In the genomic region with DNA sequence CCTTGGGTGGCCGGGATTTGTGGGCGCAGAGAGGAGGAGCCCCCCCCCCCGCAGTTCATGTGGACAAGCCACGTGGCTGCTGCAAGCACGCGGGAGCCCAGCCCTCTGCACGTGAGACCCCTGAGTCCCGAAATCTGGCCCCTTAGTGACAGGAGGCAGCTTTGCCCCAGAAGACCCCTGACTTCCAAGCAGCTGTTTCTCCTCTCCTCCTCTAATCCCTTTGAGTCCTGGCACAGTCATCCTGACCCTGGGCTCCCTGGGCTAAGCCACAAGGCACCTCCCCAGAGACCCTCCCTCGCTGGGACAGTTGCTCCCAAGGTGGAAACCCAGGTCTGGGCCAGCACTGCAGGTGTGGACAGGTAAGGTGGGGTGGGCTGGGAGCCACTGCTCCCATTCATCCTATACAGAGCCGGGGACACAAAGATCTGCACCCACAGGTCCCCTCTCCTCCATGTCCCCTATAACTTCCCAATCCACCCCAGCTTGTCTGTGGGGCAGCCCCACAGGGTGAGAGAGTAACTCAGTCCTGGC, we compare ENCODE assay signal across 24 cellular contexts. TPM values are rescaled to one million over a fixed set of nuclear protein-coding genes. Genes with fewer than 3 reads are reported as not detected.
"Had no signal": no experiment of that assay in that cellular context is flagged by ENCODE, and none has a peak within 500 bp of the region (broad histone marks: within the 10 kb centered on the region; RNA-seq: fewer than 3 reads in every experiment).

No MANE protein-coding gene starts in this region.

- H3K27ac ChIP-seq: body of pancreas, cardiac muscle cell, epithelial cell of prostate, heart right ventricle, left lung, thyroid gland, WERI-Rb-1 had no signal

- H3K36me3 Mint-ChIP-seq: activated naive CD8-positive, alpha-beta T cell treated with anti-CD3 and anti-CD28 coated beads for 36 hours; immature natural killer cell; naive B cell had no signal

- H3K4me1 ChIP-seq: body of pancreas, heart right ventricle, left lung had no signal

- H3K9me3 ChIP-seq: body of pancreas, heart right ventricle, left lung, thyroid gland had no signal

- H3K4me3 Mint-ChIP-seq: activated naive CD8-positive, alpha-beta T cell treated with anti-CD3 and anti-CD28 coated beads for 36 hours; immature natural killer cell had no signal

- DNase-seq: activated CD4-positive, alpha-beta T cell treated with anti-CD3 and anti-CD28 coated beads, Interleukin-2, amount 50 U/mL, for 4 hours; activated CD8-positive, alpha-beta memory T cell treated with anti-CD3 and anti-CD28 coated beads for 24 hours; activated naive CD4-positive, alpha-beta T cell treated with Interleukin-2 at 50 U/mL for 16 hours; activated naive CD8-positive, alpha-beta T cell treated with anti-CD3 and anti-CD28 coated beads for 36 hours; activated T-cell treated with anti-CD3 and anti-CD28 coated beads, Interleukin-2, amount 50 U/mL, for 48 hours; body of pancreas; cortex of kidney; heart right ventricle; immature natural killer cell; naive B cell; stimulated activated CD4-positive, alpha-beta T cell treated with anti-CD3 and anti-CD28 coated beads, Interleukin-4, amount 100 ng/mL, for 24 hours; stimulated activated naive CD8-positive, alpha-beta T cell treated with anti-CD3 and anti-CD28 coated beads, Interleukin-15, Interleukin-2, amounts not matched to agents 100 U/mL and 50 U/mL, for 24 hours; substantia nigra; WERI-Rb-1 had no signal

- H3K27me3 ChIP-seq: cardiac muscle cell, thyroid gland had no signal

- H3K4me3 ChIP-seq: body of pancreas, cardiac muscle cell, left lung, lung had no signal

- ATAC-seq: body of pancreas; heart right ventricle; stimulated activated naive CD8-positive, alpha-beta T cell treated with anti-CD3 and anti-CD28 coated beads, Interleukin-15, Interleukin-2, amounts not matched to agents 100 U/mL and 50 U/mL, for 24 hours had no signal

- H3K27ac Mint-ChIP-seq: activated naive CD8-positive, alpha-beta T cell treated with anti-CD3 and anti-CD28 coated beads for 36 hours; immature natural killer cell; naive B cell had no signal

- H3K36me3 ChIP-seq: cardiac muscle cell, heart right ventricle, left lung, thyroid gland, WERI-Rb-1 had no signal

- H3K4me1 Mint-ChIP-seq: activated naive CD8-positive, alpha-beta T cell treated with anti-CD3 and anti-CD28 coated beads for 36 hours; immature natural killer cell; naive B cell had no signal

- H3K9me3 Mint-ChIP-seq: activated naive CD8-positive, alpha-beta T cell treated with anti-CD3 and anti-CD28 coated beads for 36 hours; immature natural killer cell had no signal

RNA-seq across cellular contexts. Expression of a gene that starts 0.9 kb away (rescaled TPM):
- total RNA-seq: activated naive CD8-positive, alpha-beta T cell treated with anti-CD3 and anti-CD28 coated beads for 36 hours; body of pancreas; cardiac muscle cell; fibroblast of villous mesenchyme; omental fat pad; posterior vena cava; ureter had no signal
- polyA plus RNA-seq: cardiac muscle cell, heart right ventricle, immature natural killer cell, neural cell had no signal
